ENCODE assay signal across 9 cellular contexts in genomic region chr2:43634604-43635306, GRCh38. TPM values are rescaled to one million over a fixed set of nuclear protein-coding genes. Genes with fewer than 3 reads are reported as not detected.
DNase-seq lines count a peak whose midpoint lies in the region; ATAC-seq and TF ChIP-seq lines count a peak whose summit lies in the region.
"Had no signal": no experiment of that assay in that cellular context is flagged by ENCODE, and none has a peak within 500 bp of the region (broad histone marks: within the 10 kb centered on the region; RNA-seq: fewer than 3 reads in every experiment).

No MANE protein-coding gene starts in this region.

- no peak overlapping the region for H2AFZ ChIP-seq in hepatocyte

- H3K27ac ChIP-seq in hepatocyte (no peak overlapping the region), ovary (no peak overlapping the region)

- H3K4me2 ChIP-seq in hepatocyte: peak overlapping the region; percentile 52

- no peaks in the 10 kb centered on the region for H4K20me1 ChIP-seq in hepatocyte (ENCODE audit: insufficient read depth, poor library complexity, severe bottlenecking)

- no peak for ATAC-seq in HG03175 (IDR thresholded peaks at IDR 0.05; ENCODE audit: unreplicated experiment)
- ATAC-seq: activated CD8-positive, alpha-beta memory T cell treated with anti-CD3 and anti-CD28 coated beads, Interleukin-2, amount 10 ng/mL, durations not matched to agents 7 days and 5 days had no signal

- POLR2A ChIA-PET in AG04449 (lab: Yijun Ruan, JAX): no interaction called here

- H3K9me3 ChIP-seq in hepatocyte (ENCODE audit: low read depth) (no peaks in the 10 kb centered on the region), ovary (no peaks in the 10 kb centered on the region)

- no peak for TF ChIP-seq EP300 in ovary (IDR thresholded peaks at IDR 0.05)

- no peak for TF ChIP-seq CTCF in AG04449 (IDR thresholded peaks at IDR 0.05; ENCODE audit: insufficient read depth, low read length, missing control alignments)
- TF ChIP-seq CTCF in LNCaP clone FGC (IDR thresholded peaks at IDR 0.05; ENCODE audit: control insufficient read depth, extremely low read depth, insufficient read depth): no peak
- TF ChIP-seq CTCF in hepatocyte (IDR thresholded peaks at IDR 0.05; ENCODE audit: poor library complexity): no peak
- TF ChIP-seq CTCF in ovary (IDR thresholded peaks at IDR 0.05): no peak

- no peaks in the 10 kb centered on the region for H3K36me3 ChIP-seq in hepatocyte (replicated peaks; ENCODE audit: insufficient read depth, low read depth)
- H3K36me3 ChIP-seq in ovary: no peaks in the 10 kb centered on the region

- DNase-seq in AG04449 (ENCODE audit: low read depth, low spot score): peak; percentile 90
- peak; percentile 75 for DNase-seq in LNCaP clone FGC (ENCODE audit: low read depth)
- peak; percentile 59 for DNase-seq in SIG-M5 treated with dmso at 0.1 percent for 504 hours (lab: John Stamatoyannopoulos, UW; ENCODE audit: unreplicated experiment)
- DNase-seq in hepatocyte (ENCODE audit: low spot score): peak; percentile 44
- no peak for DNase-seq in ovary
- no peak for DNase-seq in GOT3 (lab: John Stamatoyannopoulos, UW)
- no peak for DNase-seq in amniotic stem cell (lab: John Stamatoyannopoulos, UW)
- DNase-seq: activated CD8-positive, alpha-beta memory T cell treated with anti-CD3 and anti-CD28 coated beads, Interleukin-2, amount 10 ng/mL, durations not matched to agents 7 days and 5 days had no signal

- no peaks in the 10 kb centered on the region for H3K9me2 ChIP-seq in hepatocyte (replicated peaks; ENCODE audit: insufficient read depth)

- WGBS in hepatocyte (ENCODE audit: low lambda C conversion rate, missing lambda C conversion rate): 36% methylated on average over 6 of the region's 6 CpGs
- 9 to 16% (median 10%) methylated on average over 6 of the region's 6 CpGs for WGBS in ovary, 3 donors

- H3K4me1 ChIP-seq in hepatocyte (ENCODE audit: insufficient read depth) (peaks cover 5% of the 10 kb centered on the region), ovary (ENCODE audit: insufficient read depth) (no peaks in the 10 kb centered on the region)

- no peaks in the 10 kb centered on the region for H3K79me2 ChIP-seq in hepatocyte

- H3K27me3 ChIP-seq in hepatocyte (peaks cover 5% of the 10 kb centered on the region), ovary (no peaks in the 10 kb centered on the region)

- intact Hi-C loops in ovary (cut with DNase I): no loop called here

- no peak for TF ChIP-seq POLR2A in ovary (IDR thresholded peaks at IDR 0.05)

- H3K4me3 ChIP-seq in AG04449 (ENCODE audit: low read depth, low read length) (no peak overlapping the region), LNCaP clone FGC (ENCODE audit: low read depth, low read length) (no peak overlapping the region), hepatocyte (no peak overlapping the region), ovary (no peak overlapping the region)

- CTCF ChIA-PET in AG04449 (lab: Yijun Ruan, JAX): interaction anchor here (1.3 kb wide), 1 partner anchor 25 kb away, joined by 4 read pairs; no protein-coding TSS in a partner anchor

RNA-seq across cellular contexts. Expression of gene PLEKHH2, which starts 2.3 kb away (rescaled TPM):
- 3.6 and 5.1 TPM in 2 replicates for total RNA-seq in hepatocyte
- 2.2 and 3.3 TPM in 2 replicates for polyA plus RNA-seq in hepatocyte
- total RNA-seq in ovary: 10 to 100 TPM; 26.4 to 66.5 (median 39.5) TPM
- polyA plus RNA-seq in ovary: 10 to 100 TPM; 15.8 to 25.9 TPM

RNA-seq across cellular contexts. Expression of gene THADA, which starts 38.9 kb away (rescaled TPM):
- total RNA-seq in hepatocyte (18.8 and 19.8 TPM in 2 replicates), ovary (10 to 100 TPM; 24.8 to 46.8 (median 31.6) TPM)
- polyA plus RNA-seq in hepatocyte (10.8 and 14.4 TPM in 2 replicates), ovary (10 to 100 TPM; 14.0 to 20.5 TPM)

RNA-seq across cellular contexts. Expression of gene C1GALT1C1L, which starts 41.5 kb away (rescaled TPM):
- total RNA-seq in hepatocyte: 0.30 TPM in 1 of 2 replicates, not detected in the other
- not detected in 2 replicates for polyA plus RNA-seq in hepatocyte
- 1 to 10 TPM in 3 of 7 donors, under 1 TPM in 2, not detected in 2; 0.64 to 1.6 (median 1.2) TPM for total RNA-seq in ovary
- 1 to 10 TPM; 1.2 to 1.3 TPM for polyA plus RNA-seq in ovary

Comparison
In these comparisons a context has a peak if more than half of its experiments do, and no peak if none do; other contexts are left out.
1. DNase-seq: peak in AG04449 (single experiment), LNCaP clone FGC (single experiment), SIG-M5 treated with dmso at 0.1 percent for 504 hours (single experiment) and hepatocyte (single experiment); none in ovary (0 of 5), GOT3 (single experiment) and amniotic stem cell (single experiment).